Comparison of ENCODE assay signal across 30 cellular contexts in genomic region chr11:41119484-41119883, GRCh38.
"Had no signal": no experiment of that assay in that cellular context is flagged by ENCODE, and none has a peak within 500 bp of the region (broad histone marks: within the 10 kb centered on the region; RNA-seq: fewer than 3 reads in every experiment).

No MANE protein-coding gene starts in this region.

- H3K27ac ChIP-seq: gastrocnemius medialis, hepatocyte, ovary, prostate gland, stomach, thyroid gland, upper lobe of left lung, vagina, VCaP had no signal

- H3K4me1 ChIP-seq: gastrocnemius medialis, prostate gland, stomach, thyroid gland, upper lobe of left lung, vagina had no signal

- DNase-seq: activated CD4-positive, alpha-beta T cell treated with anti-CD3 and anti-CD28 coated beads for 4 hours; activated CD4-positive, alpha-beta T cell treated with anti-CD3 and anti-CD28 coated beads, Interleukin-2, amount 50 U/mL, for 4 hours; activated CD8-positive, alpha-beta memory T cell treated with anti-CD3 and anti-CD28 coated beads, Interleukin-2, amount 50 U/mL, for 4 hours; activated gamma-delta T cell; activated naive CD4-positive, alpha-beta T cell treated with anti-CD3 and anti-CD28 coated beads, Interleukin-2, amount 10 ng/mL, durations not matched to agents 7 days and 5 days; activated naive CD8-positive, alpha-beta T cell treated with anti-CD3 and anti-CD28 coated beads, Interleukin-2, amount 10 ng/mL, durations not matched to agents 7 days and 5 days; activated T-cell treated with anti-CD3 and anti-CD28 coated beads, Interleukin-2, amount 50 U/mL, for 1 hour; amniotic stem cell; caudate nucleus; cortex of kidney; effector memory CD8-positive, alpha-beta T cell; erythroblast; gastrocnemius medialis; islet precursor cell; left ventricle myocardium superior; naive thymus-derived CD4-positive, alpha-beta T cell; ovary; retina; stimulated activated CD4-positive, alpha-beta T cell treated with anti-CD3 and anti-CD28 coated beads, Interleukin-15, amount 100 ng/mL, for 24 hours; stimulated activated CD4-positive, alpha-beta T cell treated with anti-CD3 and anti-CD28 coated beads, Interleukin-2, amount 100 ng/mL, for 24 hours; stimulated activated naive B cell treated with anti-CD40 and anti-IgM and Interleukin-4, amounts not matched to agents 10 μg/mL and 1 μg/mL and 100 μg/mL, for 72 hours; stomach; thyroid gland; upper lobe of left lung had no signal

- ATAC-seq: effector memory CD8-positive, alpha-beta T cell; gastrocnemius medialis; left ventricle myocardium superior; naive thymus-derived CD4-positive, alpha-beta T cell; stimulated activated naive B cell treated with anti-CD40 and anti-IgM and Interleukin-4, amounts not matched to agents 10 μg/mL and 1 μg/mL and 100 μg/mL, for 72 hours had no signal

- H2AFZ ChIP-seq: hepatocyte had no signal

- H3K9me3 ChIP-seq: gastrocnemius medialis, ovary, prostate gland, thyroid gland, upper lobe of left lung, vagina had no signal

- H3K36me3 ChIP-seq: gastrocnemius medialis, ovary, prostate gland, stomach, thyroid gland, upper lobe of left lung, vagina had no signal

- FAIRE-seq: astrocyte, TTC549 had no signal

- H3K79me2 ChIP-seq: hepatocyte had no signal

- H3K4me3 ChIP-seq: gastrocnemius medialis, hepatocyte, ovary, prostate gland, stomach, thyroid gland, upper lobe of left lung, vagina had no signal

- H3K4me2 ChIP-seq: hepatocyte had no signal

- H3K27me3 ChIP-seq: gastrocnemius medialis, hepatocyte, ovary, stomach, thyroid gland, upper lobe of left lung, vagina had no signal
